In the genomic region with DNA sequence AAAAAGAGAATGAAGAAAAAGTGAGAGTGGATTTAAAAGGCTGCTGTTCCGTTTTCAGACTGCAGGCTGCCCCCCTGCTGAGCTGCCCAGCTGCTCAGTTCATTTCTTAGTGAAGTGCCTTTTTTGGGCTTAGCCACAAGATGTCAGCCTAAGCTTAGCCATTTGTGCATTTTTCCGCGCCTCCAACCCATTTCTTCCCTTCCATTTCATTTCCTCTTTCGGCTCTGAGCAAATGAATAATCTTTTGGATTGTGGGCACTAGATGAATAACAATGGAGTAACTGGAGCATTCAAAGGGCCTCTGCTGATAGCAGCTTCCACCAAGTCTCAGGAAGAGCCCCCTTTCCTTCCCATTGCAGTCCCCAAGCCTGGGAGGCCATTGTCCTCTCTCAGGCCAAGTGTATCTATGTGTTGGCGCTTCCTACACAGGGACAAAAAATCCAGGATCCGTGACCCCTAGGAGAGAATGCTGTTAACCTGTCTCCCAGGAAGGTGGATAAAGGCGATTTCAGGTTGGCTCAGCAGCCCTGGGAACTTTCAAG, we compare ENCODE assay signal across 8 cellular contexts.
DNase-seq lines count a peak whose midpoint lies in the region; FAIRE-seq and TF ChIP-seq lines count a peak whose summit lies in the region.

No MANE protein-coding gene starts in this region.

- CTCF ChIA-PET in HEK293 (lab: Yijun Ruan, JAX), result interaction anchor here (0.6 to 4.6 kb wide), 30 partner anchors 9 to 927 kb away, joined by 3 to 62 read pairs (median 3); no protein-coding TSS in a partner anchor

- POLR2A ChIA-PET in HEK293 (lab: Yijun Ruan, JAX), result no interaction called here

- DNase-seq in ACHN, result peak; percentile 81
- DNase-seq in GM12865 (ENCODE audit: low read depth), result peak; percentile 77
- peak; percentile 58 for DNase-seq in LNCaP clone FGC (ENCODE audit: low read depth)
- peak; percentile 76 for DNase-seq in RCC 7860 (ENCODE audit: low spot score)
- peak; percentile 1 for DNase-seq in central memory CD4-positive, alpha-beta T cell
- DNase-seq in kidney tubule cell (ENCODE audit: low spot score), result peak; percentile 92
- DNase-seq in stimulated activated CD8-positive, alpha-beta memory T cell treated with anti-CD3 and anti-CD28 coated beads, Interleukin-4, amount 100 ng/mL, for 48 hours, result peak; percentile 25

- no peaks in the 10 kb centered on the region for H3K36me3 ChIP-seq in HEK293 (ENCODE audit: control insufficient read depth in 2 of 2, insufficient read depth in 1 of 2, low read length in 2 of 2)

- peaks cover 8% of the 10 kb centered on the region for H3K4me1 ChIP-seq in HEK293 (ENCODE audit: control insufficient read depth, insufficient read depth, low read length)

- FAIRE-seq in RCC 7860 (lab: Jason Lieb, UNC), result peak; percentile 75

- in situ Hi-C loops in ACHN (cut with HindIII; ENCODE audit: low pct_ligation_motif_present, low pct_unique_long_range_greater_than_20kb, low sequenced_read_pairs), result no loop called here

- no peak overlapping the region for H3K4me3 ChIP-seq in GM12865 (ENCODE audit: low read depth, low read length)
- no peak overlapping the region for H3K4me3 ChIP-seq in HEK293 (ENCODE audit: low read depth, low read length)
- H3K4me3 ChIP-seq in LNCaP clone FGC (ENCODE audit: low read depth, low read length), result no peak overlapping the region

- H3K27ac ChIP-seq in HEK293 (ENCODE audit: extremely low read depth, low read depth, low read length), result no peak overlapping the region

- H3K9me3 ChIP-seq in HEK293 (ENCODE audit: control insufficient read depth, insufficient read depth, low read depth, low read length), result no peaks in the 10 kb centered on the region

- TF ChIP-seq CTCF in GM12865 (IDR thresholded peaks at IDR 0.05; ENCODE audit: insufficient read depth, low read depth, low read length, missing control alignments) (peak; percentile 71), HEK293 (tag by site-specific recombination; IDR thresholded peaks at IDR 0.05) (peak; percentile 76), LNCaP clone FGC (IDR thresholded peaks at IDR 0.05; ENCODE audit: control insufficient read depth, extremely low read depth, insufficient read depth) (peak; percentile 97)

TF ChIP-seq in HEK293, 187 proteins besides CTCF, POLR2A, EP300 and RAD21:
- TF ChIP-seq ZIC2 (tag by site-specific recombination; IDR thresholded peaks at IDR 0.05), result peak; percentile 34
- no peak for TF ChIP-seq ZNF529 (tag by site-specific recombination; IDR thresholded peaks at IDR 0.05; ENCODE audit: insufficient replicate concordance)
- 0 out of 2 replicates have a peak, but pooled peaks have one; percentile 19 for TF ChIP-seq ZSCAN30 (tag by site-specific recombination; IDR thresholded peaks at IDR 0.05)
- peak; percentile 92 for TF ChIP-seq ZNF654 (tag by site-specific recombination; IDR thresholded peaks at IDR 0.05; ENCODE audit: low read depth)
- peak; percentile 50 for TF ChIP-seq ZBTB8A (tag by site-specific recombination; IDR thresholded peaks at IDR 0.05)
- TF ChIP-seq ZNF335 (tag by site-specific recombination; conservative IDR thresholded peaks at IDR 0.05), result no peak
- TF ChIP-seq, protein P1, sequence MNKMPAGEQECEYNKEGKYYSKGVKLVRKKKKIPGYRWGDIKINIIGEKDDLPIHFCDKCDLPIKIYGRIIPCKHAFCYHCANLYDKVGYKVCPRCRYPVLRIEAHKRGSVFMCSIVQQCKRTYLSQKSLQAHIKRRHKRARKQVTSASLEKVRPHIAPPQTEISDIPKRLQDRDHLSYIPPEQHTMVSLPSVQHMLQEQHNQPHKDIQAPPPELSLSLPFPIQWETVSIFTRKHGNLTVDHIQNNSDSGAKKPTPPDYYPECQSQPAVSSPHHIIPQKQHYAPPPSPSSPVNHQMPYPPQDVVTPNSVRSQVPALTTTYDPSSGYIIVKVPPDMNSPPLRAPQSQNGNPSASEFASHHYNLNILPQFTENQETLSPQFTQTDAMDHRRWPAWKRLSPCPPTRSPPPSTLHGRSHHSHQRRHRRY (tag by site-specific recombination; IDR thresholded peaks at IDR 0.05), result no peak
- TF ChIP-seq GLIS1 (tag by site-specific recombination; IDR thresholded peaks at IDR 0.05), result peak; percentile 68
- TF ChIP-seq PRDM6 (tag by site-specific recombination; IDR thresholded peaks at IDR 0.05), result 0 out of 2 replicates have a peak, but pooled peaks have one; percentile 32
- peak; percentile 73 for TF ChIP-seq FEZF1 (tag by site-specific recombination; IDR thresholded peaks at IDR 0.05)
- no peak for TF ChIP-seq ZNF521 (tag by site-specific recombination; IDR thresholded peaks at IDR 0.05)

Comparison
In these comparisons a context has a peak if more than half of its experiments do, and no peak if none do; other contexts are left out.
1. DNase-seq: peak in every context shown above with its lines; median percentile 92 in kidney tubule cell; 81 in ACHN; 77 in GM12865; 76 in RCC 7860; 58 in LNCaP clone FGC; 25 in stimulated activated CD8-positive, alpha-beta memory T cell treated with anti-CD3 and anti-CD28 coated beads, Interleukin-4, amount 100 ng/mL, for 48 hours; 1 in central memory CD4-positive, alpha-beta T cell.